Comparison of ENCODE assay signal across 1 cellular context in the genomic region with DNA sequence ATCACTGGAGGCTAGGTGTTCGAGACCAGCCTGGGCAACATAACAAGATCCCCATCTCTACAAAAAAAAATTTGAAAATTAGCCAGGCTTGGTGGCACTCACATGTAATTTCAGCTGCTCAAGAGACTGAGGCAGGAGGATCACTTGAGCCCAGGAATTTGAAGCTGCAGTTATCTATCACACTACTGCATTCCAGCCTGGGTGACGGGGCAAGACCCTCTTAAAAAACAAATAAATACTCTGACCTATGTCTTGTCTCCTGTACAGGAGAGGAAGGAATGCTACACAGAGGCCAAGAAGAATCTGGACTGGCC.
TF ChIP-seq lines count a peak whose summit lies in the region.

No MANE protein-coding gene starts in this region.

TF ChIP-seq in K562, 482 proteins besides CTCF, POLR2A, EP300 and RAD21:
- no peak for TF ChIP-seq NFE2L1 (tag; IDR thresholded peaks at IDR 0.05; ENCODE audit: borderline replicate concordance, low read depth)
- TF ChIP-seq, protein P1, sequence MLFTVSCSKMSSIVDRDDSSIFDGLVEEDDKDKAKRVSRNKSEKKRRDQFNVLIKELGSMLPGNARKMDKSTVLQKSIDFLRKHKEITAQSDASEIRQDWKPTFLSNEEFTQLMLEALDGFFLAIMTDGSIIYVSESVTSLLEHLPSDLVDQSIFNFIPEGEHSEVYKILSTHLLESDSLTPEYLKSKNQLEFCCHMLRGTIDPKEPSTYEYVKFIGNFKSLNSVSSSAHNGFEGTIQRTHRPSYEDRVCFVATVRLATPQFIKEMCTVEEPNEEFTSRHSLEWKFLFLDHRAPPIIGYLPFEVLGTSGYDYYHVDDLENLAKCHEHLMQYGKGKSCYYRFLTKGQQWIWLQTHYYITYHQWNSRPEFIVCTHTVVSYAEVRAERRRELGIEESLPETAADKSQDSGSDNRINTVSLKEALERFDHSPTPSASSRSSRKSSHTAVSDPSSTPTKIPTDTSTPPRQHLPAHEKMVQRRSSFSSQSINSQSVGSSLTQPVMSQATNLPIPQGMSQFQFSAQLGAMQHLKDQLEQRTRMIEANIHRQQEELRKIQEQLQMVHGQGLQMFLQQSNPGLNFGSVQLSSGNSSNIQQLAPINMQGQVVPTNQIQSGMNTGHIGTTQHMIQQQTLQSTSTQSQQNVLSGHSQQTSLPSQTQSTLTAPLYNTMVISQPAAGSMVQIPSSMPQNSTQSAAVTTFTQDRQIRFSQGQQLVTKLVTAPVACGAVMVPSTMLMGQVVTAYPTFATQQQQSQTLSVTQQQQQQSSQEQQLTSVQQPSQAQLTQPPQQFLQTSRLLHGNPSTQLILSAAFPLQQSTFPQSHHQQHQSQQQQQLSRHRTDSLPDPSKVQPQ (CRISPR knock-in tag; IDR thresholded peaks at IDR 0.05; ENCODE audit: borderline replicate concordance) = no peak
- TF ChIP-seq MYBL2 (IDR thresholded peaks at IDR 0.05; ENCODE audit: low read depth) = no peak
- no peak for TF ChIP-seq MYBL2 (CRISPR knock-in tag; IDR thresholded peaks at IDR 0.05; ENCODE audit: borderline replicate concordance)
- TF ChIP-seq ZNF551 (CRISPR knock-in tag; IDR thresholded peaks at IDR 0.05) = no peak
- TF ChIP-seq KLF13 (tag; IDR thresholded peaks at IDR 0.05; ENCODE audit: borderline replicate concordance, low read depth) = no peak
- TF ChIP-seq, protein P2, sequence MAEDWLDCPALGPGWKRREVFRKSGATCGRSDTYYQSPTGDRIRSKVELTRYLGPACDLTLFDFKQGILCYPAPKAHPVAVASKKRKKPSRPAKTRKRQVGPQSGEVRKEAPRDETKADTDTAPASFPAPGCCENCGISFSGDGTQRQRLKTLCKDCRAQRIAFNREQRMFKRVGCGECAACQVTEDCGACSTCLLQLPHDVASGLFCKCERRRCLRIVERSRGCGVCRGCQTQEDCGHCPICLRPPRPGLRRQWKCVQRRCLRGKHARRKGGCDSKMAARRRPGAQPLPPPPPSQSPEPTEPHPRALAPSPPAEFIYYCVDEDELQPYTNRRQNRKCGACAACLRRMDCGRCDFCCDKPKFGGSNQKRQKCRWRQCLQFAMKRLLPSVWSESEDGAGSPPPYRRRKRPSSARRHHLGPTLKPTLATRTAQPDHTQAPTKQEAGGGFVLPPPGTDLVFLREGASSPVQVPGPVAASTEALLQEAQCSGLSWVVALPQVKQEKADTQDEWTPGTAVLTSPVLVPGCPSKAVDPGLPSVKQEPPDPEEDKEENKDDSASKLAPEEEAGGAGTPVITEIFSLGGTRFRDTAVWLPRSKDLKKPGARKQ (CRISPR knock-in tag; IDR thresholded peaks at IDR 0.05) = no peak
- TF ChIP-seq POU5F1 (IDR thresholded peaks at IDR 0.05; ENCODE audit: borderline replicate concordance, low read depth, low read length, partially characterized antibody) = no peak
- TF ChIP-seq, protein P3, sequence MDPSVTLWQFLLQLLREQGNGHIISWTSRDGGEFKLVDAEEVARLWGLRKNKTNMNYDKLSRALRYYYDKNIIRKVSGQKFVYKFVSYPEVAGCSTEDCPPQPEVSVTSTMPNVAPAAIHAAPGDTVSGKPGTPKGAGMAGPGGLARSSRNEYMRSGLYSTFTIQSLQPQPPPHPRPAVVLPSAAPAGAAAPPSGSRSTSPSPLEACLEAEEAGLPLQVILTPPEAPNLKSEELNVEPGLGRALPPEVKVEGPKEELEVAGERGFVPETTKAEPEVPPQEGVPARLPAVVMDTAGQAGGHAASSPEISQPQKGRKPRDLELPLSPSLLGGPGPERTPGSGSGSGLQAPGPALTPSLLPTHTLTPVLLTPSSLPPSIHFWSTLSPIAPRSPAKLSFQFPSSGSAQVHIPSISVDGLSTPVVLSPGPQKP (CRISPR knock-in tag; IDR thresholded peaks at IDR 0.05) = no peak
- no peak for TF ChIP-seq PPARD (CRISPR knock-in tag; IDR thresholded peaks at IDR 0.05)
- TF ChIP-seq TEAD4 (IDR thresholded peaks at IDR 0.05; ENCODE audit: low read length) = no peak
- TF ChIP-seq TEAD4 (CRISPR knock-in tag; IDR thresholded peaks at IDR 0.05; ENCODE audit: borderline replicate concordance) = no peak
- no peak for TF ChIP-seq ZFP1 (CRISPR knock-in tag; IDR thresholded peaks at IDR 0.05)
- no peak for TF ChIP-seq PTRF (tag; IDR thresholded peaks at IDR 0.05)
- TF ChIP-seq PURB (CRISPR knock-in tag; IDR thresholded peaks at IDR 0.05; ENCODE audit: low read depth) = no peak
- TF ChIP-seq MED1 (CRISPR knock-in tag; IDR thresholded peaks at IDR 0.05; ENCODE audit: borderline replicate concordance) = no peak
- TF ChIP-seq, protein P4, sequence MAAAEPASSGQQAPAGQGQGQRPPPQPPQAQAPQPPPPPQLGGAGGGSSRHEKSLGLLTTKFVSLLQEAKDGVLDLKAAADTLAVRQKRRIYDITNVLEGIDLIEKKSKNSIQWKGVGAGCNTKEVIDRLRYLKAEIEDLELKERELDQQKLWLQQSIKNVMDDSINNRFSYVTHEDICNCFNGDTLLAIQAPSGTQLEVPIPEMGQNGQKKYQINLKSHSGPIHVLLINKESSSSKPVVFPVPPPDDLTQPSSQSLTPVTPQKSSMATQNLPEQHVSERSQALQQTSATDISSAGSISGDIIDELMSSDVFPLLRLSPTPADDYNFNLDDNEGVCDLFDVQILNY (CRISPR knock-in tag; IDR thresholded peaks at IDR 0.05) = no peak
